Comparison of ENCODE assay signal across 8 cellular contexts in genomic region chr19:49145485-49146407, GRCh38. TPM values are rescaled to one million over a fixed set of nuclear protein-coding genes. Genes with fewer than 3 reads are reported as not detected.
DNase-seq lines count a peak whose midpoint lies in the region; ATAC-seq and TF ChIP-seq lines count a peak whose summit lies in the region.

No MANE protein-coding gene starts in this region.

- in situ Hi-C loops in IMR-90 (cut with MboI; ENCODE audit: low sequenced_read_pairs) = no loop called here

- TF ChIP-seq POLR2A in IMR-90 (IDR thresholded peaks at IDR 0.05; ENCODE audit: low read depth, low read length) (no peak), uterus (IDR thresholded peaks at IDR 0.05) (no peak)

- H3K27ac ChIP-seq in IMR-90 (ENCODE audit: insufficient read depth, low read length) (no peak overlapping the region), right atrium auricular region (peak overlapping the region in 1 of 2 donors; percentile 4), rectal smooth muscle tissue (ENCODE audit: low read depth, low read length) (no peak overlapping the region), uterus (no peak overlapping the region)

- CTCF ChIA-PET in IMR-90 (lab: Yijun Ruan, JAX) = interaction anchor here (0.6 to 2.0 kb wide), 8 partner anchors 9 to 175 kb away, joined by 3 to 10 read pairs (median 3); partner anchors contain the start of gene LIN7B

- H3K9me1 ChIP-seq in IMR-90 (ENCODE audit: insufficient read depth, low read length) = no peaks in the 10 kb centered on the region

- H3K36me3 ChIP-seq in IMR-90 (ENCODE audit: control insufficient read depth, insufficient read depth, low read length) = no peaks in the 10 kb centered on the region
- H3K36me3 ChIP-seq in right atrium auricular region = no peaks in the 10 kb centered on the region
- no peaks in the 10 kb centered on the region for H3K36me3 ChIP-seq in rectal smooth muscle tissue (ENCODE audit: control insufficient read depth, insufficient read depth, low read length)
- H3K36me3 ChIP-seq in uterus = no peaks in the 10 kb centered on the region

- H3K9me3 ChIP-seq in IMR-90 (ENCODE audit: control insufficient read depth, insufficient read depth, low read length) (no peaks in the 10 kb centered on the region), right atrium auricular region (no peaks in the 10 kb centered on the region), uterus (no peaks in the 10 kb centered on the region)

- 0 out of 4 replicates have a peak, but pooled peaks cover 0 to 7% of the 10 kb centered on the region in 2 experiments for H3K79me1 ChIP-seq in IMR-90 (ENCODE audit: low read depth in 1 of 2, low read length in 2 of 2)

- H2AK5ac ChIP-seq in IMR-90 (ENCODE audit: low read depth, low read length) = peak overlapping the region; percentile 87

- peak overlapping the region; percentile 65; the same call in 1 of the 2 replicates for H3K4ac ChIP-seq in IMR-90 (ENCODE audit: low read depth, low read length)

- H4K5ac ChIP-seq in IMR-90 (ENCODE audit: low read depth, low read length) = peak overlapping the region; percentile 99

- peak overlapping the region; percentile 75 for H2AK9ac ChIP-seq in IMR-90 (replicated peaks; ENCODE audit: low read depth, low read length, poor library complexity)

- no peak overlapping the region for H2BK20ac ChIP-seq in IMR-90 (ENCODE audit: low read depth, low read length)

- no peak overlapping the region for H2BK120ac ChIP-seq in IMR-90 (ENCODE audit: low read depth, low read length)

- H3K9ac ChIP-seq in IMR-90 (ENCODE audit: low read depth, low read length) (peak overlapping the region; percentile 48), rectal smooth muscle tissue (ENCODE audit: low read length) (no peak overlapping the region)

- H4K8ac ChIP-seq in IMR-90 (ENCODE audit: low read depth in 2 of 2, low read length in 2 of 2) = peak overlapping the region; percentile 80 to 96; a peak in 3 of 4 replicates

- H3K27me3 ChIP-seq in IMR-90 (ENCODE audit: control insufficient read depth, insufficient read depth, low read length) = no peaks in the 10 kb centered on the region
- H3K27me3 ChIP-seq in right atrium auricular region = no peaks in the 10 kb centered on the region
- H3K27me3 ChIP-seq in rectal smooth muscle tissue (ENCODE audit: control insufficient read depth, insufficient read depth, low read length) = peaks cover 3% of the 10 kb centered on the region
- H3K27me3 ChIP-seq in uterus = no peaks in the 10 kb centered on the region

- H4K91ac ChIP-seq in IMR-90 (ENCODE audit: insufficient read depth, low read depth, low read length) = no peak overlapping the region; the same call in 1 of the 2 replicates

- no peak overlapping the region for H2BK5ac ChIP-seq in IMR-90 (ENCODE audit: low read depth, low read length, poor library complexity, severe bottlenecking)

- no peak overlapping the region for H3K23ac ChIP-seq in IMR-90 (ENCODE audit: low read depth, low read length)

- dilution Hi-C loops in IMR-90 (cut with HindIII; ENCODE audit: low sequenced_read_pairs, unreplicated experiment) = no loop called here

- H3K4me3 ChIP-seq in IMR-90 (ENCODE audit: insufficient read depth, low read depth, low read length) (peak overlapping the region; percentile 45), right atrium auricular region (peak overlapping the region; percentile 6 to 37), rectal smooth muscle tissue (ENCODE audit: low read length) (peak overlapping the region; percentile 34), uterus (no peak overlapping the region)

- peaks cover 12% of the 10 kb centered on the region for H3K4me1 ChIP-seq in IMR-90 (ENCODE audit: control insufficient read depth, insufficient read depth, low read length)
- H3K4me1 ChIP-seq in right atrium auricular region = peaks cover 0 to 43% of the 10 kb centered on the region in 2 donors
- H3K4me1 ChIP-seq in rectal smooth muscle tissue (ENCODE audit: control insufficient read depth, insufficient read depth, low read length) = peaks cover 7% of the 10 kb centered on the region
- H3K4me1 ChIP-seq in uterus = peaks cover 0 to 11% of the 10 kb centered on the region in 2 donors

- 11% methylated on average over 5 of the region's 31 CpGs; no CpG with 5 or more reads in 1 of the 2 experiments for WGBS in IMR-90 (ENCODE audit: extremely low coverage in 2 of 2, insufficient read length in 1 of 2), 2 experiments

- BruUV-seq in IMR-90 (replicated peaks; lab: Mats Ljungman, UMichigan) = no TSS peak

- ATAC-seq in IMR-90 (ENCODE audit: low read depth) (peak; percentile 26), GM19452 (IDR thresholded peaks at IDR 0.05; ENCODE audit: unreplicated experiment) (no peak)

- peak overlapping the region; percentile 63; the same call in 1 of the 2 replicates for H3K18ac ChIP-seq in IMR-90 (ENCODE audit: low read depth, low read length)

- no peaks in the 10 kb centered on the region for H4K20me1 ChIP-seq in IMR-90 (ENCODE audit: insufficient read depth, low read length)

- H2BK15ac ChIP-seq in IMR-90 (ENCODE audit: low read depth, low read length) = peak overlapping the region; percentile 96; the same call in 2 of the 3 replicates

- peak; percentile 78 for TF ChIP-seq CTCF in IMR-90 (conservative IDR thresholded peaks at IDR 0.05; ENCODE audit: low read depth, low read length)
- peak; percentile 91 to 94 for TF ChIP-seq CTCF in right atrium auricular region (IDR thresholded peaks at IDR 0.05)
- TF ChIP-seq CTCF in uterus (IDR thresholded peaks at IDR 0.05) = peak; percentile 73 to 79 (median 76)

- H3K4me2 ChIP-seq in IMR-90 (ENCODE audit: low read depth, low read length) = peak overlapping the region; percentile 87

- intact Hi-C loops in IMR-90 (cut with micrococcal nuclease) = loop anchor here (1.0 kb wide), 2 partner anchors 47 to 70 kb away; no protein-coding TSS in a partner anchor
- intact Hi-C loops in uterus (cut with DNase I; ENCODE audit: low total_unique reads) = loop anchor here (10.0 kb wide), 1 partner anchor 51 kb away; no protein-coding TSS in a partner anchor

- peak overlapping the region; percentile 40 for H3K14ac ChIP-seq in IMR-90 (replicated peaks; ENCODE audit: low read depth, low read length)

- DNase-seq in COLO668 (lab: John Stamatoyannopoulos, UW; ENCODE audit: unreplicated experiment) = peak; percentile 30
- peak; percentile 71 for DNase-seq in IMR-90
- peak; percentile 67 for DNase-seq in T follicular helper cell (ENCODE audit: low read depth)
- DNase-seq in amniotic epithelial cell (ENCODE audit: low read depth) = peak; percentile 73
- DNase-seq in right atrium auricular region (ENCODE audit: low spot score) = peak; percentile 91
- peak; percentile 67 to 68 for DNase-seq in uterus

- peak; percentile 62 for TF ChIP-seq RAD21 in IMR-90 (IDR thresholded peaks at IDR 0.05; ENCODE audit: low read length)

- POLR2A ChIA-PET in IMR-90 (lab: Charles Lee; ENCODE audit: unreplicated experiment) = no interaction called here

- H2AFZ ChIP-seq in IMR-90 (replicated peaks; ENCODE audit: low read length, poor library complexity) = peak overlapping the region; percentile 94

- no peak overlapping the region; the same call in 1 of the 2 replicates for H3K56ac ChIP-seq in IMR-90 (ENCODE audit: extremely low read depth, insufficient read depth, low read length)

TF ChIP-seq in IMR-90, 13 proteins besides CTCF, POLR2A, EP300 and RAD21:
- TF ChIP-seq BHLHE40 (IDR thresholded peaks at IDR 0.05; ENCODE audit: low read depth, low read length) (peak; percentile 86), SMC3 (IDR thresholded peaks at IDR 0.05; ENCODE audit: low read depth, low read length) (peak; percentile 63), MXI1 (IDR thresholded peaks at IDR 0.05; ENCODE audit: borderline replicate concordance, low read depth, low read length) (peak; percentile 59; the same call in 1 of the 2 replicates), MAZ (IDR thresholded peaks at IDR 0.05; ENCODE audit: borderline replicate concordance, low read depth, low read length) (no peak)

RNA-seq across cellular contexts. Expression of gene HRC, which starts 9.4 kb away (rescaled TPM):
- not detected in 2 replicates for total RNA-seq in IMR-90 (2012; rRNA removed)
- 0.03 TPM in 1 of 2 replicates, not detected in the other for polyA plus RNA-seq in IMR-90 (2012; rRNA removed)
- polyA plus RNA-seq in IMR-90 (2012; cell fraction: cytosol; rRNA removed) = 0.02 TPM in 1 of 2 replicates, not detected in the other
- polyA plus RNA-seq in IMR-90 (2012; cell fraction: nucleus; rRNA removed; ENCODE audit: low replicate concordance) = 0.08 and 0.13 TPM in 2 replicates
- 1,000 to 10,000 TPM in 1 of 2 donors, 100 to 1,000 TPM in 1; 558 to 1,164 TPM for total RNA-seq in right atrium auricular region
- 10 to 100 TPM in 1 of 4 donors, 1 to 10 TPM in 2, under 1 TPM in 1; 0.51 to 13.5 (median 6.6) TPM for total RNA-seq in uterus

RNA-seq across cellular contexts. Expression of gene TRPM4, which starts 11.8 kb away (rescaled TPM):
- total RNA-seq in IMR-90 (2012; rRNA removed) = 1.9 and 2.2 TPM in 2 replicates
- polyA plus RNA-seq in IMR-90 (2012; rRNA removed) = 17.4 and 19.7 TPM in 2 replicates
- polyA plus RNA-seq in IMR-90 (2012; cell fraction: cytosol; rRNA removed) = 10.1 and 12.8 TPM in 2 replicates
- 115 and 216 TPM in 2 replicates for polyA plus RNA-seq in IMR-90 (2012; cell fraction: nucleus; rRNA removed; ENCODE audit: low replicate concordance)
- total RNA-seq in right atrium auricular region = 10 to 100 TPM; 20.6 to 22.8 TPM
- total RNA-seq in uterus = 10 to 100 TPM in 3 of 4 donors, 1 to 10 TPM in 1; 9.7 to 28.7 (median 15.4) TPM

RNA-seq across cellular contexts. Expression of gene PPFIA3, which starts 26.4 kb away (rescaled TPM):
- 0.83 and 0.90 TPM in 2 replicates for total RNA-seq in IMR-90 (2012; rRNA removed)
- 1.9 and 2.4 TPM in 2 replicates for polyA plus RNA-seq in IMR-90 (2012; rRNA removed)
- polyA plus RNA-seq in IMR-90 (2012; cell fraction: cytosol; rRNA removed) = 1.5 and 2.9 TPM in 2 replicates
- polyA plus RNA-seq in IMR-90 (2012; cell fraction: nucleus; rRNA removed; ENCODE audit: low replicate concordance) = 5.7 and 7.5 TPM in 2 replicates
- 1 to 10 TPM; 5.0 to 6.8 TPM for total RNA-seq in right atrium auricular region
- total RNA-seq in uterus = 1 to 10 TPM in 2 of 4 donors, under 1 TPM in 1, not detected in 1; 0.51 to 8.3 (median 7.4) TPM

RNA-seq across cellular contexts. Expression of gene C19orf73, which starts 26.8 kb away (rescaled TPM):
- total RNA-seq in IMR-90 (2012; rRNA removed) (0.28 TPM in 1 of 2 replicates, not detected in the other), right atrium auricular region (1 to 10 TPM; 3.1 to 5.9 TPM), uterus (not detected)
- 1.2 and 2.0 TPM in 2 replicates for polyA plus RNA-seq in IMR-90 (2012; rRNA removed)
- polyA plus RNA-seq in IMR-90 (2012; cell fraction: cytosol; rRNA removed) = 2.3 TPM in 2 replicates
- polyA plus RNA-seq in IMR-90 (2012; cell fraction: nucleus; rRNA removed; ENCODE audit: low replicate concordance) = 0.85 and 0.98 TPM in 2 replicates

RNA-seq across cellular contexts. Expression of gene LIN7B, which starts 31.6 kb away (rescaled TPM):
- total RNA-seq in IMR-90 (2012; rRNA removed) (2.8 and 3.8 TPM in 2 replicates), right atrium auricular region (10 to 100 TPM; 31.5 to 35.0 TPM), uterus (10 to 100 TPM in 1 of 4 donors, 1 to 10 TPM in 2, not detected in 1; 5.1 to 15.2 (median 5.7) TPM)
- polyA plus RNA-seq in IMR-90 (2012; rRNA removed) = 8.0 and 9.9 TPM in 2 replicates
- 13.4 and 19.1 TPM in 2 replicates for polyA plus RNA-seq in IMR-90 (2012; cell fraction: cytosol; rRNA removed)
- 14.2 and 30.4 TPM in 2 replicates for polyA plus RNA-seq in IMR-90 (2012; cell fraction: nucleus; rRNA removed; ENCODE audit: low replicate concordance)

Comparison
In these comparisons a context has a peak if more than half of its experiments do, and no peak if none do; other contexts are left out.
1. DNase-seq: peak in every context shown above with its lines; median percentile 91 in right atrium auricular region; 73 in amniotic epithelial cell; 71 in IMR-90; 68 in uterus; 67 in T follicular helper cell; 30 in COLO668.
2. H3K4me3 ChIP-seq: peak in IMR-90 (single experiment), right atrium auricular region (2 of 2) and rectal smooth muscle tissue (single experiment); none in uterus (0 of 2).
3. RNA of gene HRC, which starts 9.4 kb away (total RNA-seq): 558 to 1,164 TPM in right atrium auricular region; 0.51 to 13.5 TPM in uterus and not detected in IMR-90; every median in the first group is over 10 times any median in the second.
4. Peak in every context shown above with its lines, with median percentiles within 50 percentile points of each other: CTCF ChIP-seq.